11 cellular contexts compared by ENCODE assay signal in genomic region chr3:184016169-184016570, GRCh38. TPM values are rescaled to one million over a fixed set of nuclear protein-coding genes. Genes with fewer than 3 reads are reported as not detected.
DNase-seq lines count a peak whose midpoint lies in the region; ATAC-seq, FAIRE-seq and TF ChIP-seq lines count a peak whose summit lies in the region.
"Had no signal": no experiment of that assay in that cellular context is flagged by ENCODE, and none has a peak within 500 bp of the region (broad histone marks: within the 10 kb centered on the region; RNA-seq: fewer than 3 reads in every experiment).

No MANE protein-coding gene starts in this region.

- H3K27me3 Mint-ChIP-seq in WTC11 (ENCODE audit: low read depth) (no peaks in the 10 kb centered on the region), immature natural killer cell (ENCODE audit: low read depth in 3 of 3) (peaks cover 0 to 12% (median 5%) of the 10 kb centered on the region in 3 donors)

- H3K36me3 ChIP-seq in cardiac muscle cell (peaks cover 9% of the 10 kb centered on the region), testis (ENCODE audit: low read depth, missing control alignments) (no peaks in the 10 kb centered on the region)

- intact Hi-C loops in Right ventricle myocardium superior (cut with DNase I): no loop called here
- intact Hi-C loops in testis (cut with DNase I; ENCODE audit: low total_unique reads): loop anchor here (10.0 kb wide), 1 partner anchor 121 kb away; no protein-coding TSS in a partner anchor

- CTCF ChIA-PET in WTC11 (lab: Charles Lee): interaction anchor here (0.6 to 4.1 kb wide), 6 partner anchors 9 to 133 kb away, joined by 3 to 37 read pairs (median 5); no protein-coding TSS in a partner anchor

- H3K4me1 Mint-ChIP-seq in WTC11 (peaks cover 22% of the 10 kb centered on the region), immature natural killer cell (peaks cover 20 to 24% of the 10 kb centered on the region in 2 donors)

- TF ChIP-seq CTCF in cardiac muscle cell (IDR thresholded peaks at IDR 0.05; ENCODE audit: low read depth, low read length): no peak
- TF ChIP-seq CTCF in WTC11 (IDR thresholded peaks at IDR 0.05): no peak
- no peak for TF ChIP-seq CTCF in testis (IDR thresholded peaks at IDR 0.05)
- TF ChIP-seq CTCF in GM13977 (IDR thresholded peaks at IDR 0.05; ENCODE audit: extremely low read depth, insufficient read depth, missing control alignments): no peak

- DNase-seq in cardiac muscle cell (ENCODE audit: low read depth in 1 of 2, low spot score in 1 of 2) (peak in 1 of 2 donors; percentile 8), Right ventricle myocardium superior (no peak), WTC11 (ENCODE audit: low spot score) (no peak), immature natural killer cell (no peak), testis (peak; percentile 78), GM13977 (ENCODE audit: low spot score) (no peak), NCI-H748 (lab: John Stamatoyannopoulos, UW; ENCODE audit: unreplicated experiment) (no peak), frontal cortex (ENCODE audit: low spot score in 2 of 2) (no peak)
- DNase-seq: effector CD4-positive, alpha-beta T cell had no signal

- peak overlapping the region; percentile 92 for H3K4me3 ChIP-seq in cardiac muscle cell
- H3K4me3 ChIP-seq in testis: peak overlapping the region in 1 of 2 donors; percentile 99

- ATAC-seq in Right ventricle myocardium superior (ENCODE audit: poor library complexity) (no peak), WTC11 (no peak)

- no peak for TF ChIP-seq POLR2A in testis (IDR thresholded peaks at IDR 0.05)

- POLR2A ChIA-PET in WTC11 (lab: Charles Lee): interaction anchor here (0.7 kb wide), 1 partner anchor 98 kb away, joined by 4 read pairs; no protein-coding TSS in a partner anchor

- H3K27me3 ChIP-seq in cardiac muscle cell (no peaks in the 10 kb centered on the region), testis (no peaks in the 10 kb centered on the region)

- in situ Hi-C loops in GM13977 (cut with MboI; ENCODE audit: low pct_unique_long_range_greater_than_20kb, low sequenced_read_pairs, unreplicated experiment): no loop called here

- H3K9me3 ChIP-seq in cardiac muscle cell (ENCODE audit: low read depth): no peaks in the 10 kb centered on the region
- no peaks in the 10 kb centered on the region for H3K9me3 ChIP-seq in testis

- H3K4me3 Mint-ChIP-seq in WTC11: peak overlapping the region; percentile 99
- H3K4me3 Mint-ChIP-seq in immature natural killer cell: peak overlapping the region; percentile 59 to 100 (median 85)

- FAIRE-seq in frontal cortex (lab: Jason Lieb, UNC): no peak
- FAIRE-seq: GM19239 had no signal

- H3K4me1 ChIP-seq in cardiac muscle cell (ENCODE audit: low read depth) (peaks cover 28% of the 10 kb centered on the region), testis (peaks cover 15% of the 10 kb centered on the region)

- WGBS in testis, 2 donors: 42 to 52% methylated on average over 5 of the region's 5 CpGs

- H3K9me3 Mint-ChIP-seq in WTC11 (peaks cover 3% of the 10 kb centered on the region; the same call in 1 of the 2 replicates), immature natural killer cell (no peaks in the 10 kb centered on the region)

- peaks cover 22% of the 10 kb centered on the region for H3K36me3 Mint-ChIP-seq in WTC11
- peaks cover 3 to 11% (median 10%) of the 10 kb centered on the region in 3 donors for H3K36me3 Mint-ChIP-seq in immature natural killer cell

- H3K27ac Mint-ChIP-seq in WTC11 (peak overlapping the region; percentile 48), immature natural killer cell (peak overlapping the region in 2 of 6 donors; percentile 58 to 64)

- H3K27ac ChIP-seq in cardiac muscle cell (peak overlapping the region; percentile 93), testis (peak overlapping the region; percentile 8 to 22)

TF ChIP-seq in WTC11, 78 proteins besides CTCF, POLR2A, EP300 and RAD21 (continues in another document):
- TF ChIP-seq FOXJ3 (CRISPR knock-in tag; IDR thresholded peaks at IDR 0.05; ENCODE audit: borderline replicate concordance) (no peak), ZNF317 (CRISPR knock-in tag; IDR thresholded peaks at IDR 0.05; ENCODE audit: borderline replicate concordance, low read depth) (no peak), ZNF138 (CRISPR knock-in tag; conservative IDR thresholded peaks at IDR 0.05) (no peak), TCF7 (CRISPR knock-in tag; IDR thresholded peaks at IDR 0.05; ENCODE audit: low read depth) (no peak), GTF2I (CRISPR knock-in tag; conservative IDR thresholded peaks at IDR 0.05) (no peak), AFF4 (CRISPR knock-in tag; IDR thresholded peaks at IDR 0.05; ENCODE audit: borderline replicate concordance) (no peak), MAX (CRISPR knock-in tag; IDR thresholded peaks at IDR 0.05) (no peak), ZNF396 (CRISPR knock-in tag; IDR thresholded peaks at IDR 0.05; ENCODE audit: borderline replicate concordance) (no peak)
- TF ChIP-seq, protein P1, sequence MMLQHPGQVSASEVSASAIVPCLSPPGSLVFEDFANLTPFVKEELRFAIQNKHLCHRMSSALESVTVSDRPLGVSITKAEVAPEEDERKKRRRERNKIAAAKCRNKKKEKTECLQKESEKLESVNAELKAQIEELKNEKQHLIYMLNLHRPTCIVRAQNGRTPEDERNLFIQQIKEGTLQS (CRISPR knock-in tag; conservative IDR thresholded peaks at IDR 0.05): no peak

RNA-seq across cellular contexts. Expression of gene ABCC5, which starts 1.5 kb away (rescaled TPM):
- total RNA-seq in cardiac muscle cell: 56.2 and 68.8 TPM in 2 replicates
- 92.0 and 97.2 TPM in 2 replicates for polyA plus RNA-seq in cardiac muscle cell
- total RNA-seq in Right ventricle myocardium superior: 44.5 TPM
- total RNA-seq in WTC11 (2021): 29.1 to 35.2 TPM (median 31.1 TPM) in 3 replicates
- polyA plus RNA-seq in immature natural killer cell: 10 to 100 TPM; 11.3 to 12.7 (median 11.5) TPM
- total RNA-seq in testis: 10 to 100 TPM; 61.5 to 77.9 TPM
- polyA plus RNA-seq in testis (ENCODE audit: insufficient read depth, low read depth, low replicate concordance): 35.2 TPM
- total RNA-seq in frontal cortex: 37.9 TPM

RNA-seq across cellular contexts. Expression of gene HTR3D, which starts 15.4 kb away (rescaled TPM):
- not detected in 2 replicates for total RNA-seq in cardiac muscle cell
- not detected in 2 replicates for polyA plus RNA-seq in cardiac muscle cell
- total RNA-seq in Right ventricle myocardium superior: not detected
- not detected in 3 replicates for total RNA-seq in WTC11 (2021)
- not detected for polyA plus RNA-seq in immature natural killer cell
- not detected for total RNA-seq in testis
- polyA plus RNA-seq in testis (ENCODE audit: insufficient read depth, low read depth, low replicate concordance): not detected
- not detected for total RNA-seq in frontal cortex
- total RNA-seq: lung microvascular endothelial cell had no signal

RNA-seq across cellular contexts. Expression of gene HTR3C, which starts 36.7 kb away (rescaled TPM):
- total RNA-seq in cardiac muscle cell (not detected in 2 replicates), Right ventricle myocardium superior (not detected), WTC11 (2021) (not detected in 3 replicates), testis (under 1 TPM in 1 of 2 donors, not detected in 1; 0.31 TPM), frontal cortex (not detected)
- polyA plus RNA-seq in cardiac muscle cell (0.16 TPM in 1 of 2 replicates, not detected in the other), immature natural killer cell (not detected), testis (ENCODE audit: insufficient read depth, low read depth, low replicate concordance) (not detected)
- total RNA-seq: lung microvascular endothelial cell had no signal
